ENCODE assay signal across 15 cellular contexts in the genomic region with DNA sequence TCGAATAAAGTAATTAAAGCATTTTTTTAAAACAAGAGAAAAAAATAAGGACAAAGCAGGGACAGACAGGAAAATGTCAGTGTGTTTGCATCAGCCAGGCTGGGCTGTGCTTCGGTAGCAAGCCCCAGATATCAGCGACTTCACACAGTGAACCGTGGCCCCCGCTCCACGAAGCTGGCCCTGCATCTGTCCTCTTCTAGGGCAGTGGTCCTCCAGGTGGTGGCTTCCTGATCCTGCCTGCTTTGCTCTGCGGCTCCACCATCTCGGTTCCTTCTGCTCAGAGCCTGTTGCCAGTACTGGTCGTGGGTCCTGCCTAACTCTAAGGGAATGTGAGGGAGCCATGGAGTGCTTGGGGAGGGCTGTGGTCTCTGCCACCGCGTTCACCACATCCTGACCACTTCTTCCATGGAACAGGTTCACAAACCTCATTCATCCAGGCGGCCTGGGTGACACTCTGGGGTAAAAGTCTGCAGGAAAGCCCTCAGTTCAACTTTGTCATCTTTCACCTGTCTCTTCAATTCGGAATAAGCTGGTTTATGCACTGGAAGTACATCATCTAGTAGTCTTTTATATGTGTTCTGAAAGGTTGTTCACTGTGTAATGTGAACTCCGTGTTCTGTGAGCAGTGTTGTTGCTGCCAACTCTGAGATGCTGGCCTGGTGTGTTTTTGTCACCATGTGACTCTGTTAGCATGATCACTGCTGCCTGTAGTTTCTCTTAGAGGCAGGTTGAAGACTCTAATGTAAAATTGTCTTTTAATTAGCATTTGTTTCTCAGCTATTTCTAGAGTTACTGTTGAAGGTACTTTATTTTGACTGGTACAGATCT. TPM values are rescaled to one million over a fixed set of nuclear protein-coding genes. Genes with fewer than 3 reads are reported as not detected.
A peak's percentile ranks its signal among the peaks of the same experiment; 100 is the strongest.
DNase-seq lines count a peak whose midpoint lies in the region; ATAC-seq and TF ChIP-seq lines count a peak whose summit lies in the region.
"Had no signal": no experiment of that assay in that cellular context is flagged by ENCODE, and none has a peak within 500 bp of the region (broad histone marks: within the 10 kb centered on the region; RNA-seq: fewer than 3 reads in every experiment).

No MANE protein-coding gene starts in this region.

- ATAC-seq in GM18498 (IDR thresholded peaks at IDR 0.05; ENCODE audit: unreplicated experiment) (no peak), HG03432 (IDR thresholded peaks at IDR 0.05; ENCODE audit: unreplicated experiment) (no peak)
- ATAC-seq: lower lobe of right lung; naive thymus-derived CD8-positive, alpha-beta T cell had no signal

- no peak for DNase-seq in activated naive CD4-positive, alpha-beta T cell treated with anti-CD3 and anti-CD28 coated beads for 36 hours
- DNase-seq in activated naive CD4-positive, alpha-beta T cell treated with anti-CD3 and anti-CD28 coated beads, Interleukin-2, amount 10 ng/mL, durations not matched to agents 7 days and 5 days, result no peak
- peak; percentile 7 for DNase-seq in astrocyte of the hippocampus (ENCODE audit: low read depth, low spot score)
- DNase-seq in right atrium auricular region (ENCODE audit: low spot score), result no peak
- DNase-seq in ovary, result no peak
- DNase-seq: activated CD4-positive, alpha-beta T cell treated with anti-CD3 and anti-CD28 coated beads, Interleukin-2, amount 10 ng/mL, durations not matched to agents 24 days and 14 days; CD4-positive, CD25-positive, alpha-beta regulatory T cell; lower lobe of right lung; naive thymus-derived CD8-positive, alpha-beta T cell; SHP77 treated with DMSO at 0.1 percent for 48 hours had no signal

- H3K9me3 ChIP-seq in right atrium auricular region (no peaks in the 10 kb centered on the region), stomach smooth muscle (ENCODE audit: control insufficient read depth in 2 of 2, low read length in 2 of 2) (no peaks in the 10 kb centered on the region), ovary (no peaks in the 10 kb centered on the region)
- H3K9me3 ChIP-seq: lower lobe of right lung had no signal

- CTCF ChIA-PET in activated naive CD4-positive, alpha-beta T cell treated with anti-CD3 and anti-CD28 coated beads for 36 hours (lab: Charles Lee), result interaction anchor here (1.0 kb wide), 1 partner anchor 11 kb away, joined by 4 read pairs; no protein-coding TSS in a partner anchor
- CTCF ChIA-PET in activated naive CD4-positive, alpha-beta T cell treated with anti-CD3 and anti-CD28 coated beads, Interleukin-2, amount 10 ng/mL, durations not matched to agents 7 days and 5 days (lab: Charles Lee), result interaction anchor here (1.1 kb wide), 1 partner anchor 13 kb away, joined by 3 read pairs; no protein-coding TSS in a partner anchor

- peak overlapping the region; percentile 35 to 49 for H3K27ac ChIP-seq in right atrium auricular region
- peak overlapping the region; percentile 67 for H3K27ac ChIP-seq in stomach smooth muscle (ENCODE audit: low read length)
- no peak overlapping the region for H3K27ac ChIP-seq in ovary
- H3K27ac ChIP-seq: lower lobe of right lung had no signal

- TF ChIP-seq CTCF in right atrium auricular region (IDR thresholded peaks at IDR 0.05), result no peak
- TF ChIP-seq CTCF in ovary (IDR thresholded peaks at IDR 0.05), result no peak

- no peak overlapping the region for H3K4me3 Mint-ChIP-seq in activated naive CD4-positive, alpha-beta T cell treated with anti-CD3 and anti-CD28 coated beads for 36 hours
- H3K4me3 Mint-ChIP-seq in activated naive CD4-positive, alpha-beta T cell treated with anti-CD3 and anti-CD28 coated beads, Interleukin-2, amount 10 ng/mL, durations not matched to agents 7 days and 5 days, result no peak overlapping the region
- H3K4me3 Mint-ChIP-seq: activated CD4-positive, alpha-beta T cell treated with anti-CD3 and anti-CD28 coated beads, Interleukin-2, amount 10 ng/mL, durations not matched to agents 24 days and 14 days; activated naive CD8-positive, alpha-beta T cell; CD4-positive, CD25-positive, alpha-beta regulatory T cell; naive thymus-derived CD8-positive, alpha-beta T cell; stimulated activated naive CD8-positive, alpha-beta T cell treated with anti-CD3 and anti-CD28 coated beads, Interleukin-15, Interleukin-2, amounts not matched to agents 100 ng/mL and 50 ng/mL, for 24 hours had no signal

- H3K27me3 ChIP-seq in right atrium auricular region, result no peaks in the 10 kb centered on the region
- no peaks in the 10 kb centered on the region for H3K27me3 ChIP-seq in stomach smooth muscle (ENCODE audit: control insufficient read depth in 1 of 2, insufficient read depth in 2 of 2, low read length in 2 of 2)
- H3K27me3 ChIP-seq in ovary, result no peaks in the 10 kb centered on the region

- H3K9ac ChIP-seq in stomach smooth muscle (ENCODE audit: low read length in 2 of 2), result no peak overlapping the region

- TF ChIP-seq EP300 in ovary (IDR thresholded peaks at IDR 0.05), result no peak

- 83 to 90% (median 87%) methylated on average over 14 of the region's 14 CpGs for WGBS in ovary, 3 donors

- H3K27me3 Mint-ChIP-seq in activated naive CD4-positive, alpha-beta T cell treated with anti-CD3 and anti-CD28 coated beads for 36 hours (ENCODE audit: low read depth), result no peaks in the 10 kb centered on the region
- H3K27me3 Mint-ChIP-seq in activated naive CD4-positive, alpha-beta T cell treated with anti-CD3 and anti-CD28 coated beads, Interleukin-2, amount 10 ng/mL, durations not matched to agents 7 days and 5 days, result no peaks in the 10 kb centered on the region
- H3K27me3 Mint-ChIP-seq: activated CD4-positive, alpha-beta T cell treated with anti-CD3 and anti-CD28 coated beads, Interleukin-2, amount 10 ng/mL, durations not matched to agents 24 days and 14 days; activated naive CD8-positive, alpha-beta T cell; CD4-positive, CD25-positive, alpha-beta regulatory T cell; naive thymus-derived CD8-positive, alpha-beta T cell; stimulated activated naive CD8-positive, alpha-beta T cell treated with anti-CD3 and anti-CD28 coated beads, Interleukin-15, Interleukin-2, amounts not matched to agents 100 ng/mL and 50 ng/mL, for 24 hours had no signal

- H3K36me3 ChIP-seq in right atrium auricular region (peaks cover 36% of the 10 kb centered on the region), stomach smooth muscle (ENCODE audit: control insufficient read depth in 2 of 2, insufficient read depth in 2 of 2, low read length in 2 of 2) (peaks cover 25 to 31% of the 10 kb centered on the region in 2 donors), ovary (no peaks in the 10 kb centered on the region)

- TF ChIP-seq POLR2A in ovary (IDR thresholded peaks at IDR 0.05), result no peak

- H3K4me1 ChIP-seq in right atrium auricular region (no peaks in the 10 kb centered on the region), stomach smooth muscle (ENCODE audit: control insufficient read depth, insufficient read depth, low read length) (peaks cover 4% of the 10 kb centered on the region), ovary (ENCODE audit: insufficient read depth) (no peaks in the 10 kb centered on the region)
- H3K4me1 ChIP-seq: lower lobe of right lung had no signal

- peaks cover 2% of the 10 kb centered on the region for H3K36me3 Mint-ChIP-seq in activated naive CD4-positive, alpha-beta T cell treated with anti-CD3 and anti-CD28 coated beads for 36 hours (ENCODE audit: low read depth)
- peaks cover 3% of the 10 kb centered on the region for H3K36me3 Mint-ChIP-seq in activated naive CD4-positive, alpha-beta T cell treated with anti-CD3 and anti-CD28 coated beads, Interleukin-2, amount 10 ng/mL, durations not matched to agents 7 days and 5 days

- H3K4me1 Mint-ChIP-seq in activated naive CD4-positive, alpha-beta T cell treated with anti-CD3 and anti-CD28 coated beads for 36 hours (ENCODE audit: low read depth), result no peaks in the 10 kb centered on the region
- peaks cover 3% of the 10 kb centered on the region for H3K4me1 Mint-ChIP-seq in activated naive CD4-positive, alpha-beta T cell treated with anti-CD3 and anti-CD28 coated beads, Interleukin-2, amount 10 ng/mL, durations not matched to agents 7 days and 5 days

- no peaks in the 10 kb centered on the region for H3K9me3 Mint-ChIP-seq in activated naive CD4-positive, alpha-beta T cell treated with anti-CD3 and anti-CD28 coated beads for 36 hours
- no peaks in the 10 kb centered on the region for H3K9me3 Mint-ChIP-seq in activated naive CD4-positive, alpha-beta T cell treated with anti-CD3 and anti-CD28 coated beads, Interleukin-2, amount 10 ng/mL, durations not matched to agents 7 days and 5 days
- H3K9me3 Mint-ChIP-seq: activated CD4-positive, alpha-beta T cell treated with anti-CD3 and anti-CD28 coated beads, Interleukin-2, amount 10 ng/mL, durations not matched to agents 24 days and 14 days; CD4-positive, CD25-positive, alpha-beta regulatory T cell; naive thymus-derived CD8-positive, alpha-beta T cell; stimulated activated naive CD8-positive, alpha-beta T cell treated with anti-CD3 and anti-CD28 coated beads, Interleukin-15, Interleukin-2, amounts not matched to agents 100 ng/mL and 50 ng/mL, for 24 hours had no signal

- intact Hi-C loops in activated naive CD4-positive, alpha-beta T cell treated with anti-CD3 and anti-CD28 coated beads for 36 hours (cut with micrococcal nuclease), result no loop called here
- intact Hi-C loops in ovary (cut with DNase I), result no loop called here

- H3K4me3 ChIP-seq in right atrium auricular region, result no peak overlapping the region
- no peak overlapping the region for H3K4me3 ChIP-seq in stomach smooth muscle (ENCODE audit: low read length in 2 of 2)
- no peak overlapping the region for H3K4me3 ChIP-seq in ovary
- H3K4me3 ChIP-seq: lower lobe of right lung had no signal

- peak overlapping the region; percentile 46 for H3K27ac Mint-ChIP-seq in activated naive CD4-positive, alpha-beta T cell treated with anti-CD3 and anti-CD28 coated beads for 36 hours
- no peak overlapping the region for H3K27ac Mint-ChIP-seq in activated naive CD4-positive, alpha-beta T cell treated with anti-CD3 and anti-CD28 coated beads, Interleukin-2, amount 10 ng/mL, durations not matched to agents 7 days and 5 days
- H3K27ac Mint-ChIP-seq: activated CD4-positive, alpha-beta T cell treated with anti-CD3 and anti-CD28 coated beads, Interleukin-2, amount 10 ng/mL, durations not matched to agents 24 days and 14 days; activated naive CD8-positive, alpha-beta T cell; stimulated activated naive CD8-positive, alpha-beta T cell treated with anti-CD3 and anti-CD28 coated beads, Interleukin-15, Interleukin-2, amounts not matched to agents 100 ng/mL and 50 ng/mL, for 24 hours had no signal

RNA-seq across cellular contexts. Expression of a gene that starts 47.9 kb away (rescaled TPM):
- 10 to 100 TPM; 11.5 to 13.3 TPM for total RNA-seq in activated naive CD4-positive, alpha-beta T cell treated with anti-CD3 and anti-CD28 coated beads for 36 hours
- total RNA-seq in right atrium auricular region (100 to 1,000 TPM; 144 to 158 TPM), ovary (10 to 100 TPM; 13.7 to 48.1 (median 20.9) TPM)
- 1 to 10 TPM; 2.2 to 6.7 TPM for polyA plus RNA-seq in ovary

Comparison
In these comparisons a context has a peak if more than half of its experiments do, and no peak if none do; other contexts are left out.
1. H3K27ac ChIP-seq: peak in right atrium auricular region (2 of 2) and stomach smooth muscle (single experiment); none in ovary (0 of 2).